ENCODE assay signal across 23 cellular contexts in the genomic region with DNA sequence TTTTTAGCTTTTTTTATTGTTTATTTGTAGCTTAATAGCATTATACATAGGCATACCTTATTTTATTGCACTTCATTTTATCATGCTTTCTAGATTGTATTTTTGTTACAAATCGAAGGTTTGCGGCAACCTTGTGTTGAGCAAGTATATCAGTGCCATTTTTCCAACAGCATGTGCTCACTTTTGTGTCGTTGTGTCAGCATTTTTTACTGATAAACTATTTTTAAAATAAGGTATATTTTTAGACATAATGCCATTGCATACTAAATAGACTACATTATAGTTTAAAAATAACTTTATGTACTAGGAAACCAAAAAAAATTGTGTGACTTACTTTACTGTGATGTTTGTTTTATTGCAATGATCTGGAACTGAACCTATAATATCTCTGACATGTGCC.
"Had no signal": no experiment of that assay in that cellular context is flagged by ENCODE, and none has a peak within 500 bp of the region (broad histone marks: within the 10 kb centered on the region; RNA-seq: fewer than 3 reads in every experiment).

No MANE protein-coding gene starts in this region.

- DNase-seq: dermis blood vessel endothelial cell; dorsolateral prefrontal cortex; effector CD4-positive, alpha-beta T cell; effector memory CD4-positive, alpha-beta T cell; foreskin keratinocyte; heart left ventricle; hypothalamus; left cardiac atrium; left lung; left ventricle myocardium superior; lower lobe of right lung; mesenchymal stem cell; mucosa of descending colon; naive B cell; naive thymus-derived CD8-positive, alpha-beta T cell had no signal

- H3K4me2 ChIP-seq: hepatocyte had no signal

- ATAC-seq: foreskin keratinocyte; gastroesophageal sphincter; heart left ventricle; left cardiac atrium; left lung; left ventricle myocardium superior; lower lobe of right lung; mucosa of descending colon; naive thymus-derived CD8-positive, alpha-beta T cell had no signal

- H3K4me3 ChIP-seq: coronary artery, dorsolateral prefrontal cortex, esophagus muscularis mucosa, gastroesophageal sphincter, heart left ventricle, hepatocyte, left lung, lower lobe of right lung, mucosa of descending colon had no signal

- H3K79me2 ChIP-seq: hepatocyte had no signal

- FAIRE-seq: endothelial cell of umbilical vein, frontal cortex, islet of Langerhans, keratinocyte had no signal

- H2AFZ ChIP-seq: hepatocyte had no signal

- H3K4me1 ChIP-seq: foreskin keratinocyte, gastroesophageal sphincter had no signal

- H3K27ac ChIP-seq: coronary artery, dorsolateral prefrontal cortex, esophagus muscularis mucosa, foreskin keratinocyte, gastroesophageal sphincter, heart left ventricle, hepatocyte, left lung, lower lobe of right lung had no signal

- H3K36me3 ChIP-seq: esophagus muscularis mucosa, gastroesophageal sphincter, heart left ventricle, left lung, lower lobe of right lung had no signal

- H3K27me3 ChIP-seq: dorsolateral prefrontal cortex, esophagus muscularis mucosa, foreskin keratinocyte, gastroesophageal sphincter, heart left ventricle, hepatocyte, left lung had no signal
